24 cellular contexts compared by ENCODE assay signal in the genomic region with DNA sequence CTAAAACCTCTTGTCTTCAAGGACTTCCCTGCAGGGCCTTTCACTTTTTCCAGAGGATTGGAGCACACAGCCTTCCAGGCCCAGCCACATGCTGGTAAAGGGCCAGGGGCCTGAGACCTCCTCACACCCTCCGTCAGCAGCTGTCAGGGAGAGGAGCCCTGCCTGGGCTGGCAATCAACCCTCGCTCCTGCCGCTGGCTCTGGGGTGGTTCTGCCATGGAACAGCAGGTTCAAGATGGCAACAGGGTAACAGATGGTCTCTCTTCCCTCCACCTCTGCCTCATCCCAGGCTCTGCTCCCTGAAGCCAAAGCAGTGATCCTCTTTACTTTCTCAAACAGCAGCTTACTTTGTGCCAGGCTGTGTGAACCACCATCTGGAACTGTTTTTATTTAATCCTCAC. TPM values are rescaled to one million over a fixed set of nuclear protein-coding genes. Genes with fewer than 3 reads are reported as not detected.
DNase-seq lines count a peak whose midpoint lies in the region; ATAC-seq, FAIRE-seq and TF ChIP-seq lines count a peak whose summit lies in the region.
"Had no signal": no experiment of that assay in that cellular context is flagged by ENCODE, and none has a peak within 500 bp of the region (broad histone marks: within the 10 kb centered on the region; RNA-seq: fewer than 3 reads in every experiment).

No MANE protein-coding gene starts in this region.

- POLR2A ChIA-PET in K562 (lab: Yijun Ruan, JAX): interaction anchor here (0.7 to 1.1 kb wide), 2 partner anchors 106 to 272 kb away, joined by 3 read pairs; no protein-coding TSS in a partner anchor

- no peaks in the 10 kb centered on the region for H3K4me1 ChIP-seq in K562 (replicated peaks in 1 of 2; ENCODE audit: control insufficient read depth in 2 of 2, insufficient read depth in 2 of 2, low read length in 2 of 2)

- no peak for TF ChIP-seq POLR2A in K562 (conservative IDR thresholded peaks at IDR 0.05)

- H3K9me3 Mint-ChIP-seq in activated naive CD4-positive, alpha-beta T cell treated with anti-CD3 and anti-CD28 coated beads, Interleukin-2, amount 10 ng/mL, durations not matched to agents 7 days and 5 days: no peaks in the 10 kb centered on the region
- H3K9me3 Mint-ChIP-seq in stimulated activated effector memory CD8-positive, alpha-beta T cell treated with anti-CD3 and anti-CD28 coated beads, Interleukin-12 subunit alpha, Interleukin-12 subunit beta, amount 100 ng/mL, for 72 hours: no peaks in the 10 kb centered on the region
- no peaks in the 10 kb centered on the region for H3K9me3 Mint-ChIP-seq in activated CD4-positive, alpha-beta T cell treated with anti-CD3 and anti-CD28 coated beads, Interleukin-2, amount 10 ng/mL, durations not matched to agents 24 days and 14 days
- H3K9me3 Mint-ChIP-seq: brain, WTC11 had no signal

- no peaks in the 10 kb centered on the region for H3K9me3 ChIP-seq in K562 (replicated peaks; ENCODE audit: control insufficient read depth, insufficient read depth, low read depth, low read length)
- H3K9me3 ChIP-seq: stomach, tibial nerve had no signal

- peak overlapping the region; percentile 33 for H3K27ac Mint-ChIP-seq in activated naive CD4-positive, alpha-beta T cell treated with anti-CD3 and anti-CD28 coated beads, Interleukin-2, amount 10 ng/mL, durations not matched to agents 7 days and 5 days
- H3K27ac Mint-ChIP-seq in stimulated activated effector memory CD8-positive, alpha-beta T cell treated with anti-CD3 and anti-CD28 coated beads, Interleukin-12 subunit alpha, Interleukin-12 subunit beta, amount 100 ng/mL, for 72 hours: peak overlapping the region; percentile 80
- no peak overlapping the region for H3K27ac Mint-ChIP-seq in activated CD4-positive, alpha-beta T cell treated with anti-CD3 and anti-CD28 coated beads, Interleukin-2, amount 10 ng/mL, durations not matched to agents 24 days and 14 days
- H3K27ac Mint-ChIP-seq: WTC11 had no signal

- FAIRE-seq in K562 (lab: Jason Lieb, UNC): no peak
- FAIRE-seq: G401.6, GM18507, kidney had no signal

- in situ Hi-C loops in K562 (cut with MboI): no loop called here

- no peak overlapping the region for H2AFZ ChIP-seq in K562 (ENCODE audit: low read depth, low read length)

- no TSS peak for BruUV-seq in K562 (replicated peaks; lab: Mats Ljungman, UMichigan)

- H3K4me3 ChIP-seq in K562: no peak overlapping the region
- H3K4me3 ChIP-seq: stomach, tibial nerve had no signal

- H3K4me1 Mint-ChIP-seq in activated naive CD4-positive, alpha-beta T cell treated with anti-CD3 and anti-CD28 coated beads, Interleukin-2, amount 10 ng/mL, durations not matched to agents 7 days and 5 days: peaks cover 6% of the 10 kb centered on the region
- H3K4me1 Mint-ChIP-seq in stimulated activated effector memory CD8-positive, alpha-beta T cell treated with anti-CD3 and anti-CD28 coated beads, Interleukin-12 subunit alpha, Interleukin-12 subunit beta, amount 100 ng/mL, for 72 hours: peaks cover 5% of the 10 kb centered on the region
- H3K4me1 Mint-ChIP-seq in activated CD4-positive, alpha-beta T cell treated with anti-CD3 and anti-CD28 coated beads, Interleukin-2, amount 10 ng/mL, durations not matched to agents 24 days and 14 days: peaks cover 5% of the 10 kb centered on the region
- H3K4me1 Mint-ChIP-seq: WTC11 had no signal

- peaks cover 21% of the 10 kb centered on the region for H3K36me3 Mint-ChIP-seq in activated naive CD4-positive, alpha-beta T cell treated with anti-CD3 and anti-CD28 coated beads, Interleukin-2, amount 10 ng/mL, durations not matched to agents 7 days and 5 days
- H3K36me3 Mint-ChIP-seq in stimulated activated effector memory CD8-positive, alpha-beta T cell treated with anti-CD3 and anti-CD28 coated beads, Interleukin-12 subunit alpha, Interleukin-12 subunit beta, amount 100 ng/mL, for 72 hours: peaks cover 58% of the 10 kb centered on the region
- H3K36me3 Mint-ChIP-seq in activated CD4-positive, alpha-beta T cell treated with anti-CD3 and anti-CD28 coated beads, Interleukin-2, amount 10 ng/mL, durations not matched to agents 24 days and 14 days (ENCODE audit: low read depth): peaks cover 35% of the 10 kb centered on the region

- no peak for TF ChIP-seq EP300 in K562 (IDR thresholded peaks at IDR 0.05; ENCODE audit: low read length)

- WGBS in K562 (ENCODE audit: insufficient coverage, low coverage, missing lambda C conversion rate): 92% methylated on average over 3 of the region's 3 CpGs

- intact Hi-C loops in K562 (cut with micrococcal nuclease): no loop called here
- intact Hi-C loops in activated CD4-positive, alpha-beta T cell treated with anti-CD3 and anti-CD28 coated beads, Interleukin-2, amount 10 ng/mL, durations not matched to agents 24 days and 14 days (cut with micrococcal nuclease): no loop called here

- no peak for TF ChIP-seq CTCF in K562 (IDR thresholded peaks at IDR 0.05 in 2 of 3, conservative IDR thresholded peaks at IDR 0.05 in 1 of 3; ENCODE audit: insufficient read depth in 2 of 3, low read depth in 1 of 3, low read length in 3 of 3)

- H3K79me2 ChIP-seq in K562 (ENCODE audit: control insufficient read depth, insufficient read depth, low read length): no peaks in the 10 kb centered on the region

- peaks cover 42% of the 10 kb centered on the region; the same call in 2 of the 3 replicates for H3K36me3 ChIP-seq in K562 (ENCODE audit: control insufficient read depth, insufficient read depth, low read length)

- H3K27me3 ChIP-seq in K562 (ENCODE audit: control insufficient read depth in 2 of 2, insufficient read depth in 2 of 2, low read length in 2 of 2): no peaks in the 10 kb centered on the region
- H3K27me3 ChIP-seq: stomach, tibial nerve had no signal

- H3K9me1 ChIP-seq in K562 (ENCODE audit: control insufficient read depth, insufficient read depth, low read length): no peaks in the 10 kb centered on the region

- CTCF ChIA-PET in activated naive CD4-positive, alpha-beta T cell treated with anti-CD3 and anti-CD28 coated beads, Interleukin-2, amount 10 ng/mL, durations not matched to agents 7 days and 5 days (lab: Charles Lee): interaction anchor here (1.0 to 1.7 kb wide), 3 partner anchors 14 to 355 kb away, joined by 3 to 6 read pairs (median 6); no protein-coding TSS in a partner anchor
- CTCF ChIA-PET in K562 (lab: Yijun Ruan, JAX; ENCODE audit: low intra/inter-chr PET ratio): no interaction called here

- no peaks in the 10 kb centered on the region for H3K27me3 Mint-ChIP-seq in activated naive CD4-positive, alpha-beta T cell treated with anti-CD3 and anti-CD28 coated beads, Interleukin-2, amount 10 ng/mL, durations not matched to agents 7 days and 5 days
- H3K27me3 Mint-ChIP-seq in activated CD4-positive, alpha-beta T cell treated with anti-CD3 and anti-CD28 coated beads, Interleukin-2, amount 10 ng/mL, durations not matched to agents 24 days and 14 days: no peaks in the 10 kb centered on the region
- H3K27me3 Mint-ChIP-seq: brain had no signal

- H3K9ac ChIP-seq in K562 (ENCODE audit: insufficient read depth in 1 of 2, low read depth in 2 of 2, low read length in 2 of 2): no peak overlapping the region

- DNase-seq in activated naive CD4-positive, alpha-beta T cell treated with anti-CD3 and anti-CD28 coated beads, Interleukin-2, amount 10 ng/mL, durations not matched to agents 7 days and 5 days: no peak
- DNase-seq in activated naive CD4-positive, alpha-beta T cell (lab: John Stamatoyannopoulos, UW): no peak
- DNase-seq in NCI-H1694 treated with DMSO at 0.1 percent for 48 hours (lab: John Stamatoyannopoulos, UW) (peak; percentile 91), K562 (ENCODE audit: extremely low read depth in 1 of 4, low spot score in 3 of 4) (no peak)
- no peak for DNase-seq in stimulated activated effector memory CD8-positive, alpha-beta T cell treated with anti-CD3 and anti-CD28 coated beads, Interleukin-12 subunit alpha, Interleukin-12 subunit beta, amount 100 ng/mL, for 72 hours (ENCODE audit: low spot score in 2 of 2)
- no peak for DNase-seq in activated CD4-positive, CD25-positive, alpha-beta regulatory T cell treated with anti-CD3 and anti-CD28 coated beads, Interleukin-2, amount 50 U/mL, for 72 hours
- DNase-seq in activated CD4-positive, alpha-beta T cell treated with anti-CD3 and anti-CD28 coated beads, Interleukin-2, amount 10 ng/mL, durations not matched to agents 24 days and 14 days: no peak
- DNase-seq: activated CD8-positive, alpha-beta T cell treated with anti-CD3 and anti-CD28 coated beads, Interleukin-2, amount 10 ng/mL, durations not matched to agents 7 days and 5 days; Calu3; H7; kidney; NCI-H1105; NCI-H774; OCI-M1; Right ventricle myocardium superior; stimulated activated CD4-positive, alpha-beta T cell treated with anti-CD3 and anti-CD28 coated beads, Interleukin-4, amount 100 ng/mL, for 1 hour; stomach; T-helper 9 cell had no signal

- no peak overlapping the region for H3K4me3 Mint-ChIP-seq in activated naive CD4-positive, alpha-beta T cell treated with anti-CD3 and anti-CD28 coated beads, Interleukin-2, amount 10 ng/mL, durations not matched to agents 7 days and 5 days
- H3K4me3 Mint-ChIP-seq in stimulated activated effector memory CD8-positive, alpha-beta T cell treated with anti-CD3 and anti-CD28 coated beads, Interleukin-12 subunit alpha, Interleukin-12 subunit beta, amount 100 ng/mL, for 72 hours: no peak overlapping the region
- no peak overlapping the region for H3K4me3 Mint-ChIP-seq in activated CD4-positive, alpha-beta T cell treated with anti-CD3 and anti-CD28 coated beads, Interleukin-2, amount 10 ng/mL, durations not matched to agents 24 days and 14 days
- H3K4me3 Mint-ChIP-seq: activated CD8-positive, alpha-beta T cell treated with anti-CD3 and anti-CD28 coated beads, Interleukin-2, amount 10 ng/mL, durations not matched to agents 7 days and 5 days; brain; WTC11 had no signal

- H4K20me1 ChIP-seq in K562 (replicated peaks; ENCODE audit: control insufficient read depth, insufficient read depth, low read length): no peaks in the 10 kb centered on the region

- H3K27ac ChIP-seq in K562 (ENCODE audit: extremely low read depth, low read depth, low read length): no peak overlapping the region
- H3K27ac ChIP-seq: stomach, tibial nerve had no signal

- no peak overlapping the region for H3K4me2 ChIP-seq in K562 (ENCODE audit: insufficient read depth, low read length)

- TF ChIP-seq RAD21 in K562 (CRISPR knock-in tag; conservative IDR thresholded peaks at IDR 0.05 in 1 of 2, IDR thresholded peaks at IDR 0.05 in 1 of 2): no peak

- no peak for ATAC-seq in K562
- no peak for ATAC-seq in stimulated activated effector memory CD8-positive, alpha-beta T cell treated with anti-CD3 and anti-CD28 coated beads, Interleukin-12 subunit alpha, Interleukin-12 subunit beta, amount 100 ng/mL, for 72 hours
- no peak for ATAC-seq in HG03159 (IDR thresholded peaks at IDR 0.05; ENCODE audit: unreplicated experiment)
- ATAC-seq: activated CD8-positive, alpha-beta T cell treated with anti-CD3 and anti-CD28 coated beads, Interleukin-2, amount 10 ng/mL, durations not matched to agents 7 days and 5 days; WTC11 had no signal

RNA-seq across cellular contexts. Expression of gene TMEM230, which starts 16.9 kb away (rescaled TPM):
- 22.6 and 31.4 TPM in 2 replicates for total RNA-seq in K562 (2011; cell fraction: chromatin; rRNA removed; ENCODE audit: low replicate concordance)
- total RNA-seq in K562 (2011; cell fraction: nucleolus; rRNA removed): 19.6 and 20.3 TPM in 2 replicates
- total RNA-seq in K562 (2011; cell fraction: nucleoplasm; rRNA removed): 42.7 and 76.0 TPM in 2 replicates
- total RNA-seq in K562 (2014; rRNA removed): 73.4 and 76.2 TPM in 2 replicates
- total RNA-seq in K562 (2014; rRNA removed; fragmentation: Illumina TruSeq; extraction: Trizol): 62.3 and 68.0 TPM in 2 replicates
- total RNA-seq in K562 (2015; rRNA removed; fragmentation: Illumina TruSeq; extraction: Trizol): 61.5 and 67.1 TPM in 2 replicates
- total RNA-seq in K562 (2021): 50.7 and 53.8 TPM in 2 replicates
- polyA plus RNA-seq in K562 (2011; rRNA removed): 86.1 and 102 TPM in 2 replicates
- 69.4 and 114 TPM in 2 replicates for polyA plus RNA-seq in K562 (2011; cell fraction: cytosol; rRNA removed)
- 32.8 and 53.9 TPM in 2 replicates for polyA plus RNA-seq in K562 (2011; cell fraction: nucleus; rRNA removed)
- polyA plus RNA-seq in K562 (2012): 64.6 and 69.2 TPM in 2 replicates
- 80.3 and 82.7 TPM in 2 replicates for polyA plus RNA-seq in K562 (2014; fragmentation: Illumina TruSeq; extraction: Trizol)
- 10 to 100 TPM; 21.8 to 30.7 TPM for polyA plus RNA-seq in K562 (2014; fragmentation: Nextera tagmentation; extraction: Ambion mirVana)
- 71.1 and 104 TPM in 2 replicates for polyA plus RNA-seq in K562 (2014; rRNA removed)
- polyA minus RNA-seq in K562 (2011; rRNA and poly(A)+ RNA removed): 34.2 and 44.7 TPM in 2 replicates
- 22.7 and 31.1 TPM in 2 replicates for polyA minus RNA-seq in K562 (2011; cell fraction: cytosol; rRNA and poly(A)+ RNA removed)
- 7.5 and 15.0 TPM in 2 replicates for polyA minus RNA-seq in K562 (2011; cell fraction: nucleus; rRNA and poly(A)+ RNA removed)
- 86.3 and 86.9 TPM in 2 replicates for total RNA-seq in activated CD4-positive, alpha-beta T cell treated with anti-CD3 and anti-CD28 coated beads, Interleukin-2, amount 10 ng/mL, durations not matched to agents 24 days and 14 days

RNA-seq across cellular contexts. Expression of gene PCNA, which starts 23.8 kb away (rescaled TPM):
- total RNA-seq in K562 (2011; cell fraction: chromatin; rRNA removed; ENCODE audit: low replicate concordance): 32.9 and 36.9 TPM in 2 replicates
- 46.0 and 52.1 TPM in 2 replicates for total RNA-seq in K562 (2011; cell fraction: nucleolus; rRNA removed)
- 33.4 and 36.0 TPM in 2 replicates for total RNA-seq in K562 (2011; cell fraction: nucleoplasm; rRNA removed)
- total RNA-seq in K562 (2014; rRNA removed): 213 and 229 TPM in 2 replicates
- 291 and 319 TPM in 2 replicates for total RNA-seq in K562 (2014; rRNA removed; fragmentation: Illumina TruSeq; extraction: Trizol)
- total RNA-seq in K562 (2015; rRNA removed; fragmentation: Illumina TruSeq; extraction: Trizol): 283 and 298 TPM in 2 replicates
- total RNA-seq in K562 (2021): 227 and 251 TPM in 2 replicates
- polyA plus RNA-seq in K562 (2011; rRNA removed): 298 and 318 TPM in 2 replicates
- polyA plus RNA-seq in K562 (2011; cell fraction: cytosol; rRNA removed): 450 and 565 TPM in 2 replicates
- polyA plus RNA-seq in K562 (2011; cell fraction: nucleus; rRNA removed): 86.9 and 141 TPM in 2 replicates
- polyA plus RNA-seq in K562 (2012): 224 and 242 TPM in 2 replicates
- 254 and 287 TPM in 2 replicates for polyA plus RNA-seq in K562 (2014; fragmentation: Illumina TruSeq; extraction: Trizol)
- polyA plus RNA-seq in K562 (2014; fragmentation: Nextera tagmentation; extraction: Ambion mirVana): 100 to 1,000 TPM; 352 to 390 TPM
- polyA plus RNA-seq in K562 (2014; rRNA removed): 286 and 294 TPM in 2 replicates
- 272 and 279 TPM in 2 replicates for polyA minus RNA-seq in K562 (2011; rRNA and poly(A)+ RNA removed)
- 236 and 281 TPM in 2 replicates for polyA minus RNA-seq in K562 (2011; cell fraction: cytosol; rRNA and poly(A)+ RNA removed)
- 36.2 and 75.8 TPM in 2 replicates for polyA minus RNA-seq in K562 (2011; cell fraction: nucleus; rRNA and poly(A)+ RNA removed)
- 532 TPM in 2 replicates for total RNA-seq in activated CD4-positive, alpha-beta T cell treated with anti-CD3 and anti-CD28 coated beads, Interleukin-2, amount 10 ng/mL, durations not matched to agents 24 days and 14 days

RNA-seq across cellular contexts. Expression of gene CDS2, which starts 30.9 kb away (rescaled TPM):
- 41.3 and 44.5 TPM in 2 replicates for total RNA-seq in K562 (2011; cell fraction: chromatin; rRNA removed; ENCODE audit: low replicate concordance)
- 19.3 and 21.8 TPM in 2 replicates for total RNA-seq in K562 (2011; cell fraction: nucleolus; rRNA removed)
- total RNA-seq in K562 (2011; cell fraction: nucleoplasm; rRNA removed): 30.9 and 45.0 TPM in 2 replicates
- total RNA-seq in K562 (2014; rRNA removed) (6.2 and 6.4 TPM in 2 replicates), K562 (2014; rRNA removed; fragmentation: Illumina TruSeq; extraction: Trizol) (13.6 and 15.5 TPM in 2 replicates), K562 (2015; rRNA removed; fragmentation: Illumina TruSeq; extraction: Trizol) (10.5 TPM in 2 replicates), K562 (2021) (20.3 and 21.8 TPM in 2 replicates)
- polyA plus RNA-seq in K562 (2011; rRNA removed) (46.4 and 57.7 TPM in 2 replicates), K562 (2014; fragmentation: Illumina TruSeq; extraction: Trizol) (15.5 and 19.0 TPM in 2 replicates), K562 (2014; fragmentation: Nextera tagmentation; extraction: Ambion mirVana) (10 to 100 TPM in 1 of 2 experiments, 1 to 10 TPM in 1; 8.7 to 12.2 TPM), K562 (2014; rRNA removed) (8.2 and 11.7 TPM in 2 replicates)
- polyA plus RNA-seq in K562 (2011; cell fraction: cytosol; rRNA removed): 16.8 and 46.9 TPM in 2 replicates
- 36.9 and 101 TPM in 2 replicates for polyA plus RNA-seq in K562 (2011; cell fraction: nucleus; rRNA removed)
- polyA plus RNA-seq in K562 (2012): 7.8 and 9.2 TPM in 2 replicates
- 36.8 and 50.8 TPM in 2 replicates for polyA minus RNA-seq in K562 (2011; rRNA and poly(A)+ RNA removed)
- polyA minus RNA-seq in K562 (2011; cell fraction: cytosol; rRNA and poly(A)+ RNA removed): 8.2 and 9.3 TPM in 2 replicates
- polyA minus RNA-seq in K562 (2011; cell fraction: nucleus; rRNA and poly(A)+ RNA removed): 7.0 and 17.4 TPM in 2 replicates
- 34.7 and 39.2 TPM in 2 replicates for total RNA-seq in activated CD4-positive, alpha-beta T cell treated with anti-CD3 and anti-CD28 coated beads, Interleukin-2, amount 10 ng/mL, durations not matched to agents 24 days and 14 days
